Comparison of ENCODE assay signal across 8 cellular contexts in the genomic region with DNA sequence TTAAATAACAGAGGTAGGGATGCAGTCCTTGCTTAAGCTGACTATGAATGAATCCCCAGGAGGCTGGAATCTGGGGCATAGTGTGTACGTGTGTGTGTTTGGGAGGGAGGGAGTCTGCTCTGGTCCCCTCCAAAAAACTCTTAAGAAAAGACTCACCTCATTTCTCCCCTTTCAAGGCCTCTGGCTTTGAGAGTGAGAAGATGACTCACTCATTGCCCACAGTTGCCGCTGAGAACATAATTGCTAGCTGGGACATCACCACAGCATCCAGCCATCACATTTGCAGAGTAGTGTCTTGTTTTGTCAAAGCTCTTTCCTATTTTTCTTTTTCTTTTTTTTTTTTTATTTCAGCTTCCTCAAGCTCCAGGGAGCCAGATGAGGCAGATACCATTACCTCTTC.
DNase-seq lines count a peak whose midpoint lies in the region; ATAC-seq lines count a peak whose summit lies in the region.

No MANE protein-coding gene starts in this region.

- H3K18ac ChIP-seq in neuronal stem cell (ENCODE audit: low read length): no peak overlapping the region

- H4K8ac ChIP-seq in neuronal stem cell (ENCODE audit: low read depth, low read length): no peak overlapping the region

- ATAC-seq in HG03442 (IDR thresholded peaks at IDR 0.05; ENCODE audit: unreplicated experiment): peak; percentile 61

- no peak overlapping the region for H3K14ac ChIP-seq in neuronal stem cell (ENCODE audit: low read length)

- H3K4me1 ChIP-seq in neuronal stem cell (ENCODE audit: control insufficient read depth in 2 of 2, insufficient read depth in 1 of 2, low read depth in 1 of 2, low read length in 2 of 2): peaks cover 0 to 2% of the 10 kb centered on the region in 2 donors

- H3K27me3 ChIP-seq in neuronal stem cell (ENCODE audit: control insufficient read depth in 3 of 3, insufficient read depth in 3 of 3, low read depth in 1 of 3, low read length in 3 of 3): no peaks in the 10 kb centered on the region

- H3K23ac ChIP-seq in neuronal stem cell (ENCODE audit: low read depth, low read length, poor library complexity): no peak overlapping the region

- no peak overlapping the region for H2BK12ac ChIP-seq in neuronal stem cell (ENCODE audit: low read length)

- no peak overlapping the region for H4K91ac ChIP-seq in neuronal stem cell (ENCODE audit: low read depth, low read length, poor library complexity)

- H3K9ac ChIP-seq in neuronal stem cell (ENCODE audit: low read depth, low read length, poor library complexity): no peak overlapping the region

- H2BK15ac ChIP-seq in neuronal stem cell (ENCODE audit: low read length): no peak overlapping the region

- H2AFZ ChIP-seq in neuronal stem cell (ENCODE audit: low read length): peak overlapping the region; percentile 51

- no peak overlapping the region for H2BK120ac ChIP-seq in neuronal stem cell (ENCODE audit: low read depth, low read length)

- H3K4me2 ChIP-seq in neuronal stem cell (ENCODE audit: insufficient read depth, low read length, poor library complexity, severe bottlenecking): no peak overlapping the region

- no CpG with 5 or more reads among the region's 2 CpGs for WGBS in neuronal stem cell (ENCODE audit: extremely low coverage in 2 of 2, insufficient read length in 2 of 2, insufficient replicate concordance in 1 of 2), 2 donors

- H3K27ac ChIP-seq in cingulate gyrus (ENCODE audit: low read depth, low read length) (peak overlapping the region; percentile 69), neuronal stem cell (replicated peaks; ENCODE audit: low read length) (no peak overlapping the region)

- no peaks in the 10 kb centered on the region for H3K9me3 ChIP-seq in neuronal stem cell (replicated peaks in 1 of 2; ENCODE audit: control insufficient read depth in 2 of 2, insufficient read depth in 1 of 2, low read depth in 1 of 2, low read length in 2 of 2)

- H3K4me3 ChIP-seq in neuronal stem cell (ENCODE audit: low read length in 2 of 2): no peak overlapping the region

- no peak overlapping the region for H2BK5ac ChIP-seq in neuronal stem cell (ENCODE audit: low read length)

- H3K36me3 ChIP-seq in neuronal stem cell (replicated peaks in 1 of 2; ENCODE audit: control insufficient read depth in 2 of 2, insufficient read depth in 2 of 2, low read length in 2 of 2): no peaks in the 10 kb centered on the region

- DNase-seq in activated CD8-positive, alpha-beta memory T cell treated with anti-CD3 and anti-CD28 coated beads for 24 hours: peak; percentile 72
- DNase-seq in activated CD8-positive, alpha-beta memory T cell treated with anti-CD3 and anti-CD28 coated beads, Interleukin-2, amount 50 U/mL, for 48 hours: no peak
- DNase-seq in activated CD4-positive, CD25-positive, alpha-beta regulatory T cell treated with anti-CD3 and anti-CD28 coated beads, Interleukin-2, amount 50 U/mL, for 16 hours (ENCODE audit: low read depth, low spot score): peak; percentile 14
- DNase-seq in neuronal stem cell (ENCODE audit: low spot score): no peak
- DNase-seq in NCI-H774 (lab: John Stamatoyannopoulos, UW): no peak
- no peak for DNase-seq in NCI-H2171 treated with DMSO at 0.1 percent for 48 hours (lab: John Stamatoyannopoulos, UW)

- H3K4ac ChIP-seq in neuronal stem cell (ENCODE audit: low read length): no peak overlapping the region

- no peaks in the 10 kb centered on the region for H3K79me1 ChIP-seq in neuronal stem cell (ENCODE audit: low read depth, low read length)

- no peak overlapping the region for H2AK5ac ChIP-seq in neuronal stem cell (ENCODE audit: low read depth, low read length)

Comparison
In these comparisons a context has a peak if more than half of its experiments do, and no peak if none do; other contexts are left out.
1. DNase-seq: peak in activated CD8-positive, alpha-beta memory T cell treated with anti-CD3 and anti-CD28 coated beads for 24 hours (single experiment) and activated CD4-positive, CD25-positive, alpha-beta regulatory T cell treated with anti-CD3 and anti-CD28 coated beads, Interleukin-2, amount 50 U/mL, for 16 hours (single experiment); none in activated CD8-positive, alpha-beta memory T cell treated with anti-CD3 and anti-CD28 coated beads, Interleukin-2, amount 50 U/mL, for 48 hours (single experiment), neuronal stem cell (single experiment), NCI-H774 (single experiment) and NCI-H2171 treated with DMSO at 0.1 percent for 48 hours (single experiment).